ENCODE assay signal across 8 cellular contexts in the genomic region with DNA sequence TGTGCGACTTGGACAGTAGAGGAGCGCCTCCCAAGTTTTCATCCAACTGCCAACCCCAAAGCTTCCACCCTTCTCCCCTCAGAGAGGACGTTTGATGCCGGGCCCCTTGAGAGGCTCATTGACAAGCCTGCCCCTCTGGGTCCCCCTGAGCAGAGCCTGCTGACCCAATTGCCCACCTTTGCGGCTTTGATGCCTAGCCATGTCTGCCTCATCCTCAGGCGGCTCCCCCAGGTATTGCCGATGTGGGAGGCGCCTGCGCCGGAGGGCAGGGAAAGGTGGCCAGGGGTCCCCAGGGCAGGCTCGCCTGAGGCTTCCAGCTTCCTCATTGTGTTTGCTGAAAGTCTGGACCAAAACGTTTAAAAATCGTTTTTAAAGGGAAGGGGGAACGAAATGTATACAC. TPM values are rescaled to one million over a fixed set of nuclear protein-coding genes. Genes with fewer than 3 reads are reported as not detected.
DNase-seq lines count a peak whose midpoint lies in the region; ATAC-seq and TF ChIP-seq lines count a peak whose summit lies in the region.

No MANE protein-coding gene starts in this region.

- intact Hi-C loops in activated T-helper 1 cell treated with anti-CD3 and anti-CD28 coated beads, Interleukin-12 subunit alpha, Interleukin-12 subunit beta, Interleukin-2, Interleukin-4 antibody, amounts not matched to agents 30 ng/mL and 10 ng/mL and 1 ng/mL, durations not matched to agents 14 hours and 24 hours and 36 hours (cut with micrococcal nuclease) = loop anchor here (2.0 to 5.0 kb wide), 3 partner anchors 228 to 426 kb away; a partner anchor contains a TSS

- no peaks in the 10 kb centered on the region for H3K9me3 Mint-ChIP-seq in activated T-helper 1 cell treated with anti-CD3 and anti-CD28 coated beads, Interleukin-12 subunit alpha, Interleukin-12 subunit beta, Interleukin-2, Interleukin-4 antibody, amounts not matched to agents 30 ng/mL and 10 ng/mL and 1 ng/mL, durations not matched to agents 14 hours and 24 hours and 36 hours
- no peaks in the 10 kb centered on the region for H3K9me3 Mint-ChIP-seq in stimulated activated naive CD8-positive, alpha-beta T cell treated with anti-CD3 and anti-CD28 coated beads, Interleukin-15, amount 100 ng/mL, for 72 hours

- no peaks in the 10 kb centered on the region for H4K20me1 ChIP-seq in SK-N-SH (ENCODE audit: insufficient read depth)

- H3F3A ChIP-seq in SK-N-SH (replicated peaks; ENCODE audit: insufficient read depth) = no peaks in the 10 kb centered on the region

- no peaks in the 10 kb centered on the region for H3K27me3 ChIP-seq in SK-N-SH (ENCODE audit: insufficient read depth)

- ATAC-seq in SK-N-SH treated with all-trans-retinoic acid at 6 μM for 48 hours = no peak
- ATAC-seq in stimulated activated naive CD8-positive, alpha-beta T cell treated with anti-CD3 and anti-CD28 coated beads, Interleukin-15, amount 100 ng/mL, for 72 hours = no peak
- ATAC-seq in GM21390 (IDR thresholded peaks at IDR 0.05; ENCODE audit: unreplicated experiment) = no peak

- H3K36me3 Mint-ChIP-seq in activated T-helper 1 cell treated with anti-CD3 and anti-CD28 coated beads, Interleukin-12 subunit alpha, Interleukin-12 subunit beta, Interleukin-2, Interleukin-4 antibody, amounts not matched to agents 30 ng/mL and 10 ng/mL and 1 ng/mL, durations not matched to agents 14 hours and 24 hours and 36 hours (ENCODE audit: low read depth) = peaks cover 16% of the 10 kb centered on the region

- H3K27ac Mint-ChIP-seq in activated T-helper 1 cell treated with anti-CD3 and anti-CD28 coated beads, Interleukin-12 subunit alpha, Interleukin-12 subunit beta, Interleukin-2, Interleukin-4 antibody, amounts not matched to agents 30 ng/mL and 10 ng/mL and 1 ng/mL, durations not matched to agents 14 hours and 24 hours and 36 hours = peak overlapping the region; percentile 74
- H3K27ac Mint-ChIP-seq in stimulated activated naive CD8-positive, alpha-beta T cell treated with anti-CD3 and anti-CD28 coated beads, Interleukin-15, amount 100 ng/mL, for 72 hours = peak overlapping the region; percentile 86 to 97

- H3K36me3 ChIP-seq in SK-N-SH (replicated peaks in 1 of 2; ENCODE audit: control insufficient read depth in 1 of 2, insufficient read depth in 2 of 2, low read length in 1 of 2) = peaks cover 17 to 31% of the 10 kb centered on the region in 2 experiments

- no peak overlapping the region for H2AFZ ChIP-seq in SK-N-SH (ENCODE audit: low read depth)

- no peak for TF ChIP-seq RAD21 in SK-N-SH (IDR thresholded peaks at IDR 0.05; ENCODE audit: low read length)

- no peak for DNase-seq in SK-N-SH
- DNase-seq in activated T-helper 1 cell treated with anti-CD3 and anti-CD28 coated beads, Interleukin-12 subunit alpha, Interleukin-12 subunit beta, Interleukin-2, Interleukin-4 antibody, amounts not matched to agents 30 ng/mL and 10 ng/mL and 1 ng/mL, durations not matched to agents 14 hours and 24 hours and 36 hours (ENCODE audit: low spot score) = no peak
- DNase-seq in iPS-NIHi11 (ENCODE audit: low spot score) = peak; percentile 37
- DNase-seq in stimulated activated naive CD8-positive, alpha-beta T cell treated with anti-CD3 and anti-CD28 coated beads, Interleukin-15, amount 100 ng/mL, for 72 hours = peak in 1 of 2 donors; percentile 3
- DNase-seq in amygdala (lab: John Stamatoyannopoulos, UW) = no peak
- DNase-seq in GDM1 (lab: John Stamatoyannopoulos, UW) = no peak

- WGBS in SK-N-SH (ENCODE audit: low lambda C conversion rate) = 39% methylated on average over 12 of the region's 14 CpGs

- H3K4me2 ChIP-seq in SK-N-SH = peak overlapping the region; percentile 100

- peak overlapping the region; percentile 93 for H3K4me3 Mint-ChIP-seq in activated T-helper 1 cell treated with anti-CD3 and anti-CD28 coated beads, Interleukin-12 subunit alpha, Interleukin-12 subunit beta, Interleukin-2, Interleukin-4 antibody, amounts not matched to agents 30 ng/mL and 10 ng/mL and 1 ng/mL, durations not matched to agents 14 hours and 24 hours and 36 hours
- H3K4me3 Mint-ChIP-seq in stimulated activated naive CD8-positive, alpha-beta T cell treated with anti-CD3 and anti-CD28 coated beads, Interleukin-15, amount 100 ng/mL, for 72 hours = peak overlapping the region; percentile 88 to 98

- POLR2A ChIA-PET in SK-N-SH (lab: Yijun Ruan, JAX) = no interaction called here

- peaks cover 3% of the 10 kb centered on the region for H3K27me3 Mint-ChIP-seq in activated T-helper 1 cell treated with anti-CD3 and anti-CD28 coated beads, Interleukin-12 subunit alpha, Interleukin-12 subunit beta, Interleukin-2, Interleukin-4 antibody, amounts not matched to agents 30 ng/mL and 10 ng/mL and 1 ng/mL, durations not matched to agents 14 hours and 24 hours and 36 hours (ENCODE audit: insufficient read depth)
- no peaks in the 10 kb centered on the region for H3K27me3 Mint-ChIP-seq in stimulated activated naive CD8-positive, alpha-beta T cell treated with anti-CD3 and anti-CD28 coated beads, Interleukin-15, amount 100 ng/mL, for 72 hours

- H3K27ac ChIP-seq in SK-N-SH (ENCODE audit: low read depth in 2 of 2, low read length in 1 of 2) = no peak overlapping the region

- H3K9me3 ChIP-seq in SK-N-SH = no peaks in the 10 kb centered on the region

- peak overlapping the region; percentile 81 for H3K9ac ChIP-seq in SK-N-SH

- TF ChIP-seq CTCF in SK-N-SH (IDR thresholded peaks at IDR 0.05) = no peak

- no peaks in the 10 kb centered on the region for H3K9me2 ChIP-seq in SK-N-SH

- H3K4me1 Mint-ChIP-seq in activated T-helper 1 cell treated with anti-CD3 and anti-CD28 coated beads, Interleukin-12 subunit alpha, Interleukin-12 subunit beta, Interleukin-2, Interleukin-4 antibody, amounts not matched to agents 30 ng/mL and 10 ng/mL and 1 ng/mL, durations not matched to agents 14 hours and 24 hours and 36 hours (ENCODE audit: low read depth) = peaks cover 13% of the 10 kb centered on the region
- H3K4me1 Mint-ChIP-seq in stimulated activated naive CD8-positive, alpha-beta T cell treated with anti-CD3 and anti-CD28 coated beads, Interleukin-15, amount 100 ng/mL, for 72 hours = peaks cover 39% of the 10 kb centered on the region

- CTCF ChIA-PET in SK-N-SH (lab: Yijun Ruan, JAX) = interaction anchor here (0.7 to 0.8 kb wide), 3 partner anchors 19 to 57 kb away, joined by 3 to 5 read pairs (median 3); a partner anchor contains a TSS

- TF ChIP-seq EP300 in SK-N-SH (IDR thresholded peaks at IDR 0.05; ENCODE audit: borderline replicate concordance in 1 of 2, low read depth in 1 of 2, low read length in 1 of 2) = no peak

- H3K4me1 ChIP-seq in SK-N-SH (ENCODE audit: control insufficient read depth in 1 of 2, insufficient read depth in 2 of 2, low read depth in 1 of 2, low read length in 1 of 2) = peaks cover 3 to 9% of the 10 kb centered on the region in 2 experiments; a peak in 1 of 4 replicates

- H3K4me3 ChIP-seq in SK-N-SH (ENCODE audit: low read depth in 2 of 2, low read length in 1 of 2) = peak overlapping the region; percentile 79 to 92

- H3K79me2 ChIP-seq in SK-N-SH (ENCODE audit: insufficient read depth) = peaks cover 35% of the 10 kb centered on the region

TF ChIP-seq in SK-N-SH, 30 proteins besides CTCF, POLR2A, EP300 and RAD21 (continues in another document):
- TF ChIP-seq GATA2 (CRISPR knock-in tag; IDR thresholded peaks at IDR 0.05) = no peak
- no peak for TF ChIP-seq FOXJ3 (CRISPR knock-in tag; IDR thresholded peaks at IDR 0.05)
- no peak for TF ChIP-seq TEAD4 (IDR thresholded peaks at IDR 0.05; ENCODE audit: borderline replicate concordance, insufficient read depth)

TF ChIP-seq in SK-N-SH treated with all-trans-retinoic acid at 6 μM for 48 hours, 23 proteins besides CTCF, POLR2A, EP300 and RAD21 (continues in another document):
- TF ChIP-seq ZFP3 (CRISPR knock-in tag; IDR thresholded peaks at IDR 0.05) (no peak), SNAI2 (CRISPR knock-in tag; IDR thresholded peaks at IDR 0.05) (no peak), ZC3H10 (CRISPR knock-in tag; IDR thresholded peaks at IDR 0.05) (no peak)
- TF ChIP-seq, protein P1, sequence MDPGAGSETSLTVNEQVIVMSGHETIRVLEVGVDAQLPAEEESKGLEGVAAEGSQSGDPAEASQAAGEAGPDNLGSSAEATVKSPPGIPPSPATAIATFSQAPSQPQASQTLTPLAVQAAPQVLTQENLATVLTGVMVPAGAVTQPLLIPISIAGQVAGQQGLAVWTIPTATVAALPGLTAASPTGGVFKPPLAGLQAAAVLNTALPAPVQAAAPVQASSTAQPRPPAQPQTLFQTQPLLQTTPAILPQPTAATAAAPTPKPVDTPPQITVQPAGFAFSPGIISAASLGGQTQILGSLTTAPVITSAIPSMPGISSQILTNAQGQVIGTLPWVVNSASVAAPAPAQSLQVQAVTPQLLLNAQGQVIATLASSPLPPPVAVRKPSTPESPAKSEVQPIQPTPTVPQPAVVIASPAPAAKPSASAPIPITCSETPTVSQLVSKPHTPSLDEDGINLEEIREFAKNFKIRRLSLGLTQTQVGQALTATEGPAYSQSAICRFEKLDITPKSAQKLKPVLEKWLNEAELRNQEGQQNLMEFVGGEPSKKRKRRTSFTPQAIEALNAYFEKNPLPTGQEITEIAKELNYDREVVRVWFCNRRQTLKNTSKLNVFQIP (CRISPR knock-in tag; IDR thresholded peaks at IDR 0.05; ENCODE audit: borderline replicate concordance, low read depth) = no peak

RNA-seq across cellular contexts. Expression of a gene that starts 1.4 kb away (rescaled TPM):
- 32.7 and 35.7 TPM in 2 replicates for polyA plus RNA-seq in SK-N-SH (2012; rRNA removed)
- 27.5 and 27.8 TPM in 2 replicates for polyA plus RNA-seq in SK-N-SH (2012; cell fraction: cytosol; rRNA removed)
- 121 and 162 TPM in 2 replicates for polyA plus RNA-seq in SK-N-SH (2012; cell fraction: nucleus; rRNA removed)
- total RNA-seq in activated T-helper 1 cell treated with anti-CD3 and anti-CD28 coated beads, Interleukin-12 subunit alpha, Interleukin-12 subunit beta, Interleukin-2, Interleukin-4 antibody, amounts not matched to agents 30 ng/mL and 10 ng/mL and 1 ng/mL, durations not matched to agents 14 hours and 24 hours and 36 hours = 55.6 and 57.6 TPM in 2 replicates

RNA-seq across cellular contexts. Expression of a gene that starts 36.5 kb away (rescaled TPM):
- 128 and 131 TPM in 2 replicates for polyA plus RNA-seq in SK-N-SH (2012; rRNA removed)
- 57.7 and 89.5 TPM in 2 replicates for polyA plus RNA-seq in SK-N-SH (2012; cell fraction: cytosol; rRNA removed)
- polyA plus RNA-seq in SK-N-SH (2012; cell fraction: nucleus; rRNA removed) = 87.1 and 115 TPM in 2 replicates
- total RNA-seq in activated T-helper 1 cell treated with anti-CD3 and anti-CD28 coated beads, Interleukin-12 subunit alpha, Interleukin-12 subunit beta, Interleukin-2, Interleukin-4 antibody, amounts not matched to agents 30 ng/mL and 10 ng/mL and 1 ng/mL, durations not matched to agents 14 hours and 24 hours and 36 hours = 0.86 and 1.6 TPM in 2 replicates

RNA-seq across cellular contexts. Expression of a gene that starts 47.3 kb away (rescaled TPM):
- 13.8 and 15.9 TPM in 2 replicates for polyA plus RNA-seq in SK-N-SH (2012; rRNA removed)
- polyA plus RNA-seq in SK-N-SH (2012; cell fraction: cytosol; rRNA removed) = 13.5 and 14.1 TPM in 2 replicates
- 17.5 and 22.3 TPM in 2 replicates for polyA plus RNA-seq in SK-N-SH (2012; cell fraction: nucleus; rRNA removed)
- 51.4 and 52.0 TPM in 2 replicates for total RNA-seq in activated T-helper 1 cell treated with anti-CD3 and anti-CD28 coated beads, Interleukin-12 subunit alpha, Interleukin-12 subunit beta, Interleukin-2, Interleukin-4 antibody, amounts not matched to agents 30 ng/mL and 10 ng/mL and 1 ng/mL, durations not matched to agents 14 hours and 24 hours and 36 hours
